8 cellular contexts compared by ENCODE assay signal in genomic region chr17:47821031-47821423, GRCh38. TPM values are rescaled to one million over a fixed set of nuclear protein-coding genes. Genes with fewer than 3 reads are reported as not detected.
DNase-seq lines count a peak whose midpoint lies in the region; ATAC-seq and TF ChIP-seq lines count a peak whose summit lies in the region.

No MANE protein-coding gene starts in this region.

- ATAC-seq in natural killer cell treated with Interleukin-12 subunit alpha and Interleukin-12 subunit beta and Interleukin-15 and Interleukin-18, amount 100 ng/mL, for 72 hours, result no peak

- peak overlapping the region; percentile 53 for H3K27ac ChIP-seq in C4-2B
- H3K27ac ChIP-seq in Karpas-422 (ENCODE audit: low read length), result no peak overlapping the region

- no peaks in the 10 kb centered on the region for H4K20me1 ChIP-seq in Karpas-422 (ENCODE audit: insufficient read depth, low read depth, low read length)

- H3K4me2 ChIP-seq in Karpas-422 (ENCODE audit: low read depth, low read length, poor library complexity, severe bottlenecking), result peak overlapping the region; percentile 84

- peak overlapping the region; percentile 82 for H3K9ac ChIP-seq in Karpas-422 (ENCODE audit: low read length)

- peaks cover 69% of the 10 kb centered on the region for H3K36me3 Mint-ChIP-seq in dendritic cell treated with granulocyte-macrophage colony-stimulating factor and Interleukin-4, amounts not matched to agents 40 ng/mL and 50 ng/mL, for 4 days (ENCODE audit: low read depth)
- H3K36me3 Mint-ChIP-seq in natural killer cell treated with Interleukin-12 subunit alpha and Interleukin-12 subunit beta and Interleukin-15 and Interleukin-18, amount 100 ng/mL, for 72 hours, result peaks cover 7% of the 10 kb centered on the region

- peaks cover 27% of the 10 kb centered on the region for H3K4me1 ChIP-seq in Karpas-422 (ENCODE audit: low read length)

- no peaks in the 10 kb centered on the region for H3K9me3 ChIP-seq in Karpas-422 (ENCODE audit: low read length)

- H3K36me3 ChIP-seq in Karpas-422 (ENCODE audit: insufficient read depth, low read length), result no peaks in the 10 kb centered on the region

- H3K27me3 Mint-ChIP-seq in dendritic cell treated with granulocyte-macrophage colony-stimulating factor and Interleukin-4, amounts not matched to agents 40 ng/mL and 50 ng/mL, for 4 days, result no peaks in the 10 kb centered on the region
- no peaks in the 10 kb centered on the region for H3K27me3 Mint-ChIP-seq in natural killer cell treated with Interleukin-12 subunit alpha and Interleukin-12 subunit beta and Interleukin-15 and Interleukin-18, amount 100 ng/mL, for 72 hours

- intact Hi-C loops in dendritic cell treated with granulocyte-macrophage colony-stimulating factor and Interleukin-4, amounts not matched to agents 40 ng/mL and 50 ng/mL, for 4 days (cut with micrococcal nuclease), result no loop called here

- H3K4me3 ChIP-seq in Karpas-422 (ENCODE audit: low read length), result peak overlapping the region; percentile 92

- peaks cover 43% of the 10 kb centered on the region for H3K4me1 Mint-ChIP-seq in dendritic cell treated with granulocyte-macrophage colony-stimulating factor and Interleukin-4, amounts not matched to agents 40 ng/mL and 50 ng/mL, for 4 days (ENCODE audit: low read depth)
- peaks cover 10 to 21% of the 10 kb centered on the region in 2 donors for H3K4me1 Mint-ChIP-seq in natural killer cell treated with Interleukin-12 subunit alpha and Interleukin-12 subunit beta and Interleukin-15 and Interleukin-18, amount 100 ng/mL, for 72 hours (ENCODE audit: low read depth in 2 of 2)

- no peak for DNase-seq in Karpas-422
- no peak for DNase-seq in natural killer cell treated with Interleukin-12 subunit alpha and Interleukin-12 subunit beta and Interleukin-15 and Interleukin-18, amount 100 ng/mL, for 72 hours (ENCODE audit: low spot score)
- no peak for DNase-seq in NCI-H1694 (lab: John Stamatoyannopoulos, UW)
- no peak for DNase-seq in AML-193 (lab: John Stamatoyannopoulos, UW)
- DNase-seq in T1000 (lab: John Stamatoyannopoulos, UW), result no peak
- no peak for DNase-seq in effector CD8-positive, alpha-beta T cell (lab: John Stamatoyannopoulos, UW)

- H3K27ac Mint-ChIP-seq in dendritic cell treated with granulocyte-macrophage colony-stimulating factor and Interleukin-4, amounts not matched to agents 40 ng/mL and 50 ng/mL, for 4 days, result peak overlapping the region; percentile 87
- H3K27ac Mint-ChIP-seq in natural killer cell treated with Interleukin-12 subunit alpha and Interleukin-12 subunit beta and Interleukin-15 and Interleukin-18, amount 100 ng/mL, for 72 hours, result peak overlapping the region; percentile 83 to 93

- H3K27me3 ChIP-seq in Karpas-422 (ENCODE audit: low read length), result no peaks in the 10 kb centered on the region

- H3K4me3 Mint-ChIP-seq in dendritic cell treated with granulocyte-macrophage colony-stimulating factor and Interleukin-4, amounts not matched to agents 40 ng/mL and 50 ng/mL, for 4 days, result peak overlapping the region; percentile 89
- peak overlapping the region; percentile 90 for H3K4me3 Mint-ChIP-seq in natural killer cell treated with Interleukin-12 subunit alpha and Interleukin-12 subunit beta and Interleukin-15 and Interleukin-18, amount 100 ng/mL, for 72 hours

- H3K9me2 ChIP-seq in Karpas-422 (replicated peaks; ENCODE audit: insufficient read depth, low read length), result no peaks in the 10 kb centered on the region

- TF ChIP-seq CTCF in C4-2B (conservative IDR thresholded peaks at IDR 0.05), result no peak

- H3K79me2 ChIP-seq in Karpas-422 (ENCODE audit: low read length), result peaks cover 16% of the 10 kb centered on the region

- no peaks in the 10 kb centered on the region for H3K9me3 Mint-ChIP-seq in dendritic cell treated with granulocyte-macrophage colony-stimulating factor and Interleukin-4, amounts not matched to agents 40 ng/mL and 50 ng/mL, for 4 days
- H3K9me3 Mint-ChIP-seq in natural killer cell treated with Interleukin-12 subunit alpha and Interleukin-12 subunit beta and Interleukin-15 and Interleukin-18, amount 100 ng/mL, for 72 hours, result no peaks in the 10 kb centered on the region

- H2AFZ ChIP-seq in Karpas-422 (ENCODE audit: low read length), result no peak overlapping the region

RNA-seq across cellular contexts. Expression of gene OSBPL7, which starts 0.6 kb away (rescaled TPM):
- total RNA-seq in Karpas-422 (2014; rRNA removed; shearing (Covaris generic); ENCODE audit: low replicate concordance), result 11.1 and 21.9 TPM in 2 replicates
- 10 to 100 TPM; 21.6 to 28.6 TPM for total RNA-seq in natural killer cell treated with Interleukin-12 subunit alpha and Interleukin-12 subunit beta and Interleukin-15 and Interleukin-18, amount 100 ng/mL, for 72 hours

RNA-seq across cellular contexts. Expression of gene MRPL10, which starts 10.3 kb away (rescaled TPM):
- 38.2 and 50.3 TPM in 2 replicates for total RNA-seq in Karpas-422 (2014; rRNA removed; shearing (Covaris generic); ENCODE audit: low replicate concordance)
- 10 to 100 TPM; 44.6 to 44.7 TPM for total RNA-seq in natural killer cell treated with Interleukin-12 subunit alpha and Interleukin-12 subunit beta and Interleukin-15 and Interleukin-18, amount 100 ng/mL, for 72 hours

RNA-seq across cellular contexts. Expression of gene LRRC46, which starts 10.4 kb away (rescaled TPM):
- total RNA-seq in Karpas-422 (2014; rRNA removed; shearing (Covaris generic); ENCODE audit: low replicate concordance), result 2.8 TPM in 1 of 2 replicates, not detected in the other
- under 1 TPM; 0.17 to 0.86 TPM for total RNA-seq in natural killer cell treated with Interleukin-12 subunit alpha and Interleukin-12 subunit beta and Interleukin-15 and Interleukin-18, amount 100 ng/mL, for 72 hours

RNA-seq across cellular contexts. Expression of gene SCRN2, which starts 20.0 kb away (rescaled TPM):
- total RNA-seq in Karpas-422 (2014; rRNA removed; shearing (Covaris generic); ENCODE audit: low replicate concordance), result 37.7 and 63.5 TPM in 2 replicates
- total RNA-seq in natural killer cell treated with Interleukin-12 subunit alpha and Interleukin-12 subunit beta and Interleukin-15 and Interleukin-18, amount 100 ng/mL, for 72 hours, result 10 to 100 TPM; 18.1 to 23.5 TPM

RNA-seq across cellular contexts. Expression of gene SP6, which starts 29.9 kb away (rescaled TPM):
- total RNA-seq in Karpas-422 (2014; rRNA removed; shearing (Covaris generic); ENCODE audit: low replicate concordance), result 0.04 TPM in 1 of 2 replicates, not detected in the other
- under 1 TPM in 1 of 2 donors, not detected in 1; 0.24 TPM for total RNA-seq in natural killer cell treated with Interleukin-12 subunit alpha and Interleukin-12 subunit beta and Interleukin-15 and Interleukin-18, amount 100 ng/mL, for 72 hours
